ENCODE assay signal across 1 cellular context in the genomic region with DNA sequence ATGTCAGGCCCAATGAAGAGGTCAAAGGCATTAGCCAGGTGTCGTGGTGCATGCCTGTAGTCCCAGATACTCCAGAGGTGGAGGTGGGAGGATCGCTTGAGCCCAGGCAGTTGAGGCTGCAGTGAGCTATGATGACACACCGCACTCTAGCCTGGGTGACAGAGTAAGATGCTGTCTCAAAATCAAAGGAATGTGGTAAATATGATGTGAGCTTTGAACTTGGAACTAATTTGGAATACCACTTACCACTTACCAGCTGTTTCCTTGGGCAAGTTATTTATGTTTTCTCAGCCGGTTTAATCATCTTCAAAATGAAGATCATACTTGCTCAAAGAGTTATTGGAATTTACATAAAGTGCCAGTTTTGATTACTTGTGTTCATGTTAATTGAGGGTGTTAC.
TF ChIP-seq lines count a peak whose summit lies in the region.

No MANE protein-coding gene starts in this region.

TF ChIP-seq in K562, 482 proteins besides CTCF, POLR2A, EP300 and RAD21:
- TF ChIP-seq CBFA2T2 (conservative IDR thresholded peaks at IDR 0.05) (peak; percentile 22; the same call in 1 of the 2 replicates), TBL1XR1 (IDR thresholded peaks at IDR 0.05; ENCODE audit: low read length in 2 of 2) (no peak), CHD4 (IDR thresholded peaks at IDR 0.05; ENCODE audit: insufficient read depth, insufficient replicate concordance, low read depth, low read length, poor library complexity, severe bottlenecking) (no peak), CBFA2T3 (IDR thresholded peaks at IDR 0.05) (peak; percentile 57)
- TF ChIP-seq, protein P1, sequence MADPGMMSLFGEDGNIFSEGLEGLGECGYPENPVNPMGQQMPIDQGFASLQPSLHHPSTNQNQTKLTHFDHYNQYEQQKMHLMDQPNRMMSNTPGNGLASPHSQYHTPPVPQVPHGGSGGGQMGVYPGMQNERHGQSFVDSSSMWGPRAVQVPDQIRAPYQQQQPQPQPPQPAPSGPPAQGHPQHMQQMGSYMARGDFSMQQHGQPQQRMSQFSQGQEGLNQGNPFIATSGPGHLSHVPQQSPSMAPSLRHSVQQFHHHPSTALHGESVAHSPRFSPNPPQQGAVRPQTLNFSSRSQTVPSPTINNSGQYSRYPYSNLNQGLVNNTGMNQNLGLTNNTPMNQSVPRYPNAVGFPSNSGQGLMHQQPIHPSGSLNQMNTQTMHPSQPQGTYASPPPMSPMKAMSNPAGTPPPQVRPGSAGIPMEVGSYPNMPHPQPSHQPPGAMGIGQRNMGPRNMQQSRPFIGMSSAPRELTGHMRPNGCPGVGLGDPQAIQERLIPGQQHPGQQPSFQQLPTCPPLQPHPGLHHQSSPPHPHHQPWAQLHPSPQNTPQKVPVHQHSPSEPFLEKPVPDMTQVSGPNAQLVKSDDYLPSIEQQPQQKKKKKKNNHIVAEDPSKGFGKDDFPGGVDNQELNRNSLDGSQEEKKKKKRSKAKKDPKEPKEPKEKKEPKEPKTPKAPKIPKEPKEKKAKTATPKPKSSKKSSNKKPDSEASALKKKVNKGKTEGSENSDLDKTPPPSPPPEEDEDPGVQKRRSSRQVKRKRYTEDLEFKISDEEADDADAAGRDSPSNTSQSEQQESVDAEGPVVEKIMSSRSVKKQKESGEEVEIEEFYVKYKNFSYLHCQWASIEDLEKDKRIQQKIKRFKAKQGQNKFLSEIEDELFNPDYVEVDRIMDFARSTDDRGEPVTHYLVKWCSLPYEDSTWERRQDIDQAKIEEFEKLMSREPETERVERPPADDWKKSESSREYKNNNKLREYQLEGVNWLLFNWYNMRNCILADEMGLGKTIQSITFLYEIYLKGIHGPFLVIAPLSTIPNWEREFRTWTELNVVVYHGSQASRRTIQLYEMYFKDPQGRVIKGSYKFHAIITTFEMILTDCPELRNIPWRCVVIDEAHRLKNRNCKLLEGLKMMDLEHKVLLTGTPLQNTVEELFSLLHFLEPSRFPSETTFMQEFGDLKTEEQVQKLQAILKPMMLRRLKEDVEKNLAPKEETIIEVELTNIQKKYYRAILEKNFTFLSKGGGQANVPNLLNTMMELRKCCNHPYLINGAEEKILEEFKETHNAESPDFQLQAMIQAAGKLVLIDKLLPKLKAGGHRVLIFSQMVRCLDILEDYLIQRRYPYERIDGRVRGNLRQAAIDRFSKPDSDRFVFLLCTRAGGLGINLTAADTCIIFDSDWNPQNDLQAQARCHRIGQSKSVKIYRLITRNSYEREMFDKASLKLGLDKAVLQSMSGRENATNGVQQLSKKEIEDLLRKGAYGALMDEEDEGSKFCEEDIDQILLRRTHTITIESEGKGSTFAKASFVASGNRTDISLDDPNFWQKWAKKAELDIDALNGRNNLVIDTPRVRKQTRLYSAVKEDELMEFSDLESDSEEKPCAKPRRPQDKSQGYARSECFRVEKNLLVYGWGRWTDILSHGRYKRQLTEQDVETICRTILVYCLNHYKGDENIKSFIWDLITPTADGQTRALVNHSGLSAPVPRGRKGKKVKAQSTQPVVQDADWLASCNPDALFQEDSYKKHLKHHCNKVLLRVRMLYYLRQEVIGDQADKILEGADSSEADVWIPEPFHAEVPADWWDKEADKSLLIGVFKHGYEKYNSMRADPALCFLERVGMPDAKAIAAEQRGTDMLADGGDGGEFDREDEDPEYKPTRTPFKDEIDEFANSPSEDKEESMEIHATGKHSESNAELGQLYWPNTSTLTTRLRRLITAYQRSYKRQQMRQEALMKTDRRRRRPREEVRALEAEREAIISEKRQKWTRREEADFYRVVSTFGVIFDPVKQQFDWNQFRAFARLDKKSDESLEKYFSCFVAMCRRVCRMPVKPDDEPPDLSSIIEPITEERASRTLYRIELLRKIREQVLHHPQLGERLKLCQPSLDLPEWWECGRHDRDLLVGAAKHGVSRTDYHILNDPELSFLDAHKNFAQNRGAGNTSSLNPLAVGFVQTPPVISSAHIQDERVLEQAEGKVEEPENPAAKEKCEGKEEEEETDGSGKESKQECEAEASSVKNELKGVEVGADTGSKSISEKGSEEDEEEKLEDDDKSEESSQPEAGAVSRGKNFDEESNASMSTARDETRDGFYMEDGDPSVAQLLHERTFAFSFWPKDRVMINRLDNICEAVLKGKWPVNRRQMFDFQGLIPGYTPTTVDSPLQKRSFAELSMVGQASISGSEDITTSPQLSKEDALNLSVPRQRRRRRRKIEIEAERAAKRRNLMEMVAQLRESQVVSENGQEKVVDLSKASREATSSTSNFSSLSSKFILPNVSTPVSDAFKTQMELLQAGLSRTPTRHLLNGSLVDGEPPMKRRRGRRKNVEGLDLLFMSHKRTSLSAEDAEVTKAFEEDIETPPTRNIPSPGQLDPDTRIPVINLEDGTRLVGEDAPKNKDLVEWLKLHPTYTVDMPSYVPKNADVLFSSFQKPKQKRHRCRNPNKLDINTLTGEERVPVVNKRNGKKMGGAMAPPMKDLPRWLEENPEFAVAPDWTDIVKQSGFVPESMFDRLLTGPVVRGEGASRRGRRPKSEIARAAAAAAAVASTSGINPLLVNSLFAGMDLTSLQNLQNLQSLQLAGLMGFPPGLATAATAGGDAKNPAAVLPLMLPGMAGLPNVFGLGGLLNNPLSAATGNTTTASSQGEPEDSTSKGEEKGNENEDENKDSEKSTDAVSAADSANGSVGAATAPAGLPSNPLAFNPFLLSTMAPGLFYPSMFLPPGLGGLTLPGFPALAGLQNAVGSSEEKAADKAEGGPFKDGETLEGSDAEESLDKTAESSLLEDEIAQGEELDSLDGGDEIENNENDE (IDR thresholded peaks at IDR 0.05; ENCODE audit: low read depth, low read length), result no peak
